Comparison of ENCODE assay signal across 8 cellular contexts in the genomic region with DNA sequence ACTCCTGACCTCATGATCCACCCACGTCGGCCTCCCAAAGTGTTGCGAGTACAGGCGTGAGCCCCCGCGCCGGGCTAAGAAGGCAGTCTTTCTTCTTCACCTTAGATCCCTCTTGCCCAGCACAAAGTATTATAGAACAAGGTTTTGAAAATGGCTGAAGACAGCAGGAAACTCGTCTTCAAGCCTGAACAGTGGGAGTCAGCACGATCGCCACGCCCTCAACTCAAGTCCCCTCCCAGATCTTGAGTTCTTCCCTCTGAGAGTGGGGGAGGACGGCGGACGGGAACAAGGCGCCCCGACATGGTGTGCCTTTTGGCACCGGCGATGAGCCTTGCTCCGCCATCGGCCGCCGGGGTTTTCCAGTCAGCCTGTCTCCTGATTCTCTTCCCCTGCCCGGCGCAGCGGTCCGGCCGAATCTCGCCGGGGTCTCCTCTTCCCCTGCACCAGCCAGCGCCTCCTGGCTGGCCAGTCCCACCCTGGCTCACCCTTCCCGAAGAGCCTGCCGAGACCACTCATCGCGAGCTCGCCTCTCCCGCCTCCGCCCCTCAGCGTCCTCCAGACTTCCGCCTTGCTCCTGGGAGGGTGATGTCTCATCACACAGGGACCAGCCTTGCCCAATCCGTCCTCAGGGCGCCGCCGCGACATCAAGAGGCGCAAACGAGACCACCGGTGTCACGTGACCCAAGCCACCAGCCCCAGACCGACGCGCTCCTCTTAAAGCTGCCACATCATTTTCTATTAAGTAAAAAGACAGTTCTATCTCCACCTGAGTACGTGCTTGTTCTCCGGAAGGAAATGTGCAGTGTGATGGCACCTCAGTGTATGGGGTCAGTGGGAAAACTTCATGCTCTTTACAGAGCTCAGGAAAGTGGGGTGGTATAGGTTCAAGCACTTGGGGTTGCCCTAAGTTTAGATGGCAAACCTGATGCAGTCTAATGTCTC. TPM values are rescaled to one million over a fixed set of nuclear protein-coding genes. Genes with fewer than 3 reads are reported as not detected.
A peak's percentile ranks its signal among the peaks of the same experiment; 100 is the strongest.
DNase-seq lines count a peak whose midpoint lies in the region; ATAC-seq and TF ChIP-seq lines count a peak whose summit lies in the region.

A gene with protein sequence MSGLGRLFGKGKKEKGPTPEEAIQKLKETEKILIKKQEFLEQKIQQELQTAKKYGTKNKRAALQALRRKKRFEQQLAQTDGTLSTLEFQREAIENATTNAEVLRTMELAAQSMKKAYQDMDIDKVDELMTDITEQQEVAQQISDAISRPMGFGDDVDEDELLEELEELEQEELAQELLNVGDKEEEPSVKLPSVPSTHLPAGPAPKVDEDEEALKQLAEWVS (minus strand): TSS at position 565 of the 942 bp plus-strand sequence. CDS start 49 bp downstream, at position 516.

- DNase-seq in AG08396 (ENCODE audit: low spot score) (peak; percentile 96), NCI-H345 treated with DMSO at 0.1 percent for 48 hours (lab: John Stamatoyannopoulos, UW; ENCODE audit: unreplicated experiment) (peak; percentile 84), inferior parietal cortex (ENCODE audit: extremely low spot score) (peak; percentile 90), spleen (peak; percentile 99)
- peak; percentile 87 to 92 (median 90) for DNase-seq in activated CD4-positive, CD25-positive, alpha-beta regulatory T cell (lab: John Stamatoyannopoulos, UW)
- peak; percentile 96 for DNase-seq in central memory CD4-positive, alpha-beta T cell

- peaks cover 24 to 70% (median 49%) of the 10 kb centered on the region in 6 donors for H3K4me1 ChIP-seq in spleen

- TF ChIP-seq POLR2A in spleen (IDR thresholded peaks at IDR 0.05), result peak; percentile 57 to 88 (median 83)

- peak within 1 kb of the TSS; percentile 58 to 90 (median 68) for H3K4me3 ChIP-seq in spleen

- H3K27ac ChIP-seq in spleen, result peak within 1 kb of the TSS; percentile 93 to 100 (median 98)

- peak; percentile 74 for ATAC-seq in GM19023 (IDR thresholded peaks at IDR 0.05; ENCODE audit: unreplicated experiment)
- peak; percentile 81 for ATAC-seq in HG03280 (IDR thresholded peaks at IDR 0.05; ENCODE audit: unreplicated experiment)

- intact Hi-C loops in spleen (cut with DNase I; ENCODE audit: low total_unique reads), result no loop called here

- no peaks in the 10 kb centered on the region for H3K27me3 ChIP-seq in spleen (replicated peaks in 1 of 7)

- H3K36me3 ChIP-seq in spleen, result peaks cover 0 to 64% (median 38%) of the 10 kb centered on the region in 6 donors

- no peaks in the 10 kb centered on the region for H3K9me3 ChIP-seq in spleen

- 0 to 1% (median 0%) methylated on average over 42 to 53 of the region's 53 CpGs for WGBS in spleen, 5 donors

- TF ChIP-seq CTCF in spleen (IDR thresholded peaks at IDR 0.05 in 8 of 11, conservative IDR thresholded peaks at IDR 0.05 in 3 of 11), result peak in 5 of 11 experiments; percentile 31 to 44 (median 40)

RNA-seq across cellular contexts. Expression of the gene that starts here (rescaled TPM):
- 10 to 100 TPM; 53.3 to 71.7 (median 61.9) TPM for total RNA-seq in spleen
- 100 to 1,000 TPM; 106 to 149 (median 132) TPM for polyA plus RNA-seq in spleen

Comparison
In these comparisons a context has a peak if more than half of its experiments do, and no peak if none do; other contexts are left out.
1. Peak in every context shown above with its lines: DNase-seq, ATAC-seq, H3K4me3 ChIP-seq and H3K27ac ChIP-seq.